8 cellular contexts compared by ENCODE assay signal in the genomic region with DNA sequence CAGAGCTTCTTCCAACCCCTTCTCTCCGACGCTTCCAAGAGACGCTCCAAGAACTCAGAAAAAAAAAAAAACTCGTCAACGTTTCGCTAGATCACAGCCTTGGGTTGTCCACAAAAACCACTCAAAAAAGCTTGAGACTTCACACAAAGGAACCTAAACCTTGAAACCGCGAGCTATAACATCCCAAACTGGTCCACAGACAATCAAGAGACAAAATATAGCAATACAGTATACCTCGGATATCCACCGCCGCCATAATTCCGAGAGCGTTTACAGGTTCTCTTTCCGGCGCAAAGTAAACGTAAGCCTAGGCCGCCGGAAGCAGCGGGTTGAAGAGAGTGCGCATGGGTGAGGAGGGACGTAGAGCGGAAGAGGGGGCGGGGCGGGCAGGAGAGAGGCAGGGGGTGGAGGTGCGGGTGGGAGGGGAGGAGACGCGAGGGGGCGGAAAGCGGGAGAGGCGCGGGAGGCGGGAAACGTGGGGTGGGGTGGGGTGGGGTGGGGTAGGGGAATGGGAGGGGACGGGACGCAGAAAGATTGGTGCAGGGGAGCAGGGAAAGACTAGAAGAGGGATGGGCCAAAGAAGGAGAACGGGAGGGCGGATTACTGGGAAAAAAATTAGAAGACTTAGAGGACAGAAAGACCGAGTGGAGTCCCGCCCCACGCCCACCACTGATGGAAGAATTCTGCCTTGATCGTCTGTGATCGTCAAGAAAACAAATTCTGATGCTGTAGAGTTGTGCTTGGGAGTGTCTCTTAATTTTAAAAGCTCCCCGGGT. TPM values are rescaled to one million over a fixed set of nuclear protein-coding genes. Genes with fewer than 3 reads are reported as not detected.
DNase-seq lines count a peak whose midpoint lies in the region; ATAC-seq and TF ChIP-seq lines count a peak whose summit lies in the region.

A gene with protein sequence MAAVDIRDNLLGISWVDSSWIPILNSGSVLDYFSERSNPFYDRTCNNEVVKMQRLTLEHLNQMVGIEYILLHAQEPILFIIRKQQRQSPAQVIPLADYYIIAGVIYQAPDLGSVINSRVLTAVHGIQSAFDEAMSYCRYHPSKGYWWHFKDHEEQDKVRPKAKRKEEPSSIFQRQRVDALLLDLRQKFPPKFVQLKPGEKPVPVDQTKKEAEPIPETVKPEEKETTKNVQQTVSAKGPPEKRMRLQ (minus strand): TSS at position 274 of the 776 bp plus-strand sequence. CDS start 18 bp downstream, at position 256.

- no peak within 1 kb of the TSS for H2BK5ac ChIP-seq in neuronal stem cell (ENCODE audit: low read length)

- no peak within 1 kb of the TSS for H3K14ac ChIP-seq in neuronal stem cell (ENCODE audit: low read length)

- H3K36me3 ChIP-seq in HEK293 (ENCODE audit: control insufficient read depth in 2 of 2, insufficient read depth in 1 of 2, low read length in 2 of 2) (peaks cover 0 to 19% of the 10 kb centered on the region in 2 experiments; a peak in 2 of 3 replicates), gastroesophageal sphincter (peaks cover 0 to 10% of the 10 kb centered on the region in 2 donors), neuronal stem cell (replicated peaks in 1 of 2; ENCODE audit: control insufficient read depth in 2 of 2, insufficient read depth in 2 of 2, low read length in 2 of 2) (peaks cover 3 to 20% of the 10 kb centered on the region in 2 donors)

- no peak for TF ChIP-seq EP300 in gastroesophageal sphincter (IDR thresholded peaks at IDR 0.05)

- peak; percentile 98 for ATAC-seq in gastroesophageal sphincter

- H3K27me3 ChIP-seq in gastroesophageal sphincter (peaks cover 5% of the 10 kb centered on the region), neuronal stem cell (ENCODE audit: control insufficient read depth in 3 of 3, insufficient read depth in 3 of 3, low read depth in 1 of 3, low read length in 3 of 3) (peaks cover 0 to 8% (median 0%) of the 10 kb centered on the region in 3 experiments)

- H3K27ac ChIP-seq in HEK293 (ENCODE audit: extremely low read depth, low read depth, low read length): 0 out of 2 replicates have a peak within 1 kb of the TSS, but pooled peaks have one; percentile 51
- H3K27ac ChIP-seq in gastroesophageal sphincter: peak within 1 kb of the TSS; percentile 68 to 78 (median 73)
- peak within 1 kb of the TSS; percentile 10 for H3K27ac ChIP-seq in neuronal stem cell (replicated peaks; ENCODE audit: low read length)

- no peak within 1 kb of the TSS for H4K8ac ChIP-seq in neuronal stem cell (ENCODE audit: low read depth, low read length)

- H3K18ac ChIP-seq in neuronal stem cell (ENCODE audit: low read length): no peak within 1 kb of the TSS

- no peaks in the 10 kb centered on the region for H3K79me1 ChIP-seq in neuronal stem cell (ENCODE audit: low read depth, low read length)

- no peak within 1 kb of the TSS for H2BK120ac ChIP-seq in neuronal stem cell (ENCODE audit: low read depth, low read length)

- no peak for TF ChIP-seq POLR2A in gastroesophageal sphincter (IDR thresholded peaks at IDR 0.05)

- H3K4me3 ChIP-seq in HEK293 (ENCODE audit: low read depth, low read length) (peak within 1 kb of the TSS; percentile 93), gastroesophageal sphincter (peak within 1 kb of the TSS; percentile 59 to 99), neuronal stem cell (ENCODE audit: low read length in 2 of 2) (peak within 1 kb of the TSS; percentile 69 to 98)

- no peak within 1 kb of the TSS for H4K91ac ChIP-seq in neuronal stem cell (ENCODE audit: low read depth, low read length, poor library complexity)

- DNase-seq in G401 (ENCODE audit: low spot score): peak; percentile 93
- peak; percentile 89 for DNase-seq in NCI-H1048 (lab: John Stamatoyannopoulos, UW)
- DNase-seq in SK-N-DZ (ENCODE audit: low spot score): peak; percentile 89
- peak; percentile 93 for DNase-seq in activated naive CD4-positive, alpha-beta T cell treated with Interleukin-2 at 50 U/mL for 16 hours
- peak; percentile 87 for DNase-seq in neuronal stem cell (ENCODE audit: low spot score)
- DNase-seq in stromal cell of bone marrow (ENCODE audit: low read depth): peak; percentile 89

- peak within 1 kb of the TSS; percentile 88 for H2AFZ ChIP-seq in neuronal stem cell (ENCODE audit: low read length)

- no peak within 1 kb of the TSS for H2AK5ac ChIP-seq in neuronal stem cell (ENCODE audit: low read depth, low read length)

- no peak within 1 kb of the TSS for H2BK15ac ChIP-seq in neuronal stem cell (ENCODE audit: low read length)

- POLR2A ChIA-PET in HEK293 (lab: Yijun Ruan, JAX): interaction anchor here (0.7 kb wide), 2 partner anchors 41 to 45 kb away, joined by 3 read pairs; partner anchors contain the start of gene TTC9

- peak within 1 kb of the TSS; percentile 63 for H3K4me2 ChIP-seq in neuronal stem cell (ENCODE audit: insufficient read depth, low read length, poor library complexity, severe bottlenecking)

- no peak within 1 kb of the TSS for H3K9ac ChIP-seq in neuronal stem cell (ENCODE audit: low read depth, low read length, poor library complexity)

- WGBS in gastroesophageal sphincter (ENCODE audit: low coverage in 1 of 2), 2 donors: 0 to 2% methylated on average over 8 to 28 of the region's 43 CpGs
- no CpG with 5 or more reads among the region's 43 CpGs for WGBS in neuronal stem cell (ENCODE audit: extremely low coverage in 2 of 2, insufficient read length in 2 of 2, insufficient replicate concordance in 1 of 2), 2 donors

- H3K4ac ChIP-seq in neuronal stem cell (ENCODE audit: low read length): no peak within 1 kb of the TSS

- no peak for TF ChIP-seq CTCF in HEK293 (tag by site-specific recombination; IDR thresholded peaks at IDR 0.05)
- TF ChIP-seq CTCF in gastroesophageal sphincter (IDR thresholded peaks at IDR 0.05): peak in 1 of 4 experiments; percentile 10

- H2BK12ac ChIP-seq in neuronal stem cell (ENCODE audit: low read length): no peak within 1 kb of the TSS

- CTCF ChIA-PET in HEK293 (lab: Yijun Ruan, JAX): interaction anchor here (0.5 kb wide), 1 partner anchor 263 kb away, joined by 3 read pairs; no protein-coding TSS in a partner anchor

- in situ Hi-C loops in G401 (cut with HindIII; ENCODE audit: low sequenced_read_pairs): no loop called here

- H3K9me3 ChIP-seq in HEK293 (ENCODE audit: control insufficient read depth, insufficient read depth, low read depth, low read length): no peaks in the 10 kb centered on the region
- no peaks in the 10 kb centered on the region for H3K9me3 ChIP-seq in gastroesophageal sphincter
- H3K9me3 ChIP-seq in neuronal stem cell (replicated peaks in 1 of 2; ENCODE audit: control insufficient read depth in 2 of 2, insufficient read depth in 1 of 2, low read depth in 1 of 2, low read length in 2 of 2): no peaks in the 10 kb centered on the region

- H3K23ac ChIP-seq in neuronal stem cell (ENCODE audit: low read depth, low read length, poor library complexity): no peak within 1 kb of the TSS

- H3K4me1 ChIP-seq in HEK293 (ENCODE audit: control insufficient read depth, insufficient read depth, low read length) (peaks cover 8% of the 10 kb centered on the region), gastroesophageal sphincter (peaks cover 7 to 21% (median 8%) of the 10 kb centered on the region in 3 donors), neuronal stem cell (ENCODE audit: control insufficient read depth in 2 of 2, insufficient read depth in 1 of 2, low read depth in 1 of 2, low read length in 2 of 2) (peaks cover 2 to 5% of the 10 kb centered on the region in 2 donors)

TF ChIP-seq in HEK293, 187 proteins besides CTCF, POLR2A, EP300 and RAD21 (continues in another document):
- TF ChIP-seq YY2 (tag by site-specific recombination; IDR thresholded peaks at IDR 0.05) (peak; percentile 79; the same call in 1 of the 2 replicates), KLF7 (tag by site-specific recombination; IDR thresholded peaks at IDR 0.05; ENCODE audit: borderline replicate concordance) (no peak), ZNF394 (tag by site-specific recombination; IDR thresholded peaks at IDR 0.05; ENCODE audit: borderline replicate concordance) (no peak; the same call in 1 of the 2 replicates), ZBTB21 (tag by site-specific recombination; IDR thresholded peaks at IDR 0.05) (peak; percentile 52; the same call in 1 of the 2 replicates), ZBTB49 (tag by site-specific recombination; IDR thresholded peaks at IDR 0.05; ENCODE audit: low read depth) (no peak), SP7 (tag by site-specific recombination; IDR thresholded peaks at IDR 0.05) (peak; percentile 31; the same call in 1 of the 2 replicates), SP2 (tag by site-specific recombination; IDR thresholded peaks at IDR 0.05) (peak; percentile 53), ZNF624 (tag by site-specific recombination; IDR thresholded peaks at IDR 0.05) (no peak)

RNA-seq across cellular contexts. Expression of the gene that starts here (rescaled TPM):
- total RNA-seq in G401 (2014; rRNA removed; shearing (Covaris generic)): 41.0 and 71.7 TPM in 2 replicates
- 41.1 and 43.8 TPM in 2 replicates for polyA plus RNA-seq in SK-N-DZ (2014; cell fraction: cytosol; rRNA removed)
- 14.8 and 21.2 TPM in 2 replicates for polyA plus RNA-seq in SK-N-DZ (2014; cell fraction: nucleus; rRNA removed)
- 10 to 100 TPM; 18.2 to 47.9 (median 32.2) TPM for total RNA-seq in gastroesophageal sphincter
- polyA plus RNA-seq in neuronal stem cell (2013, experiment 1 of 2): 35.4 TPM
- polyA plus RNA-seq in neuronal stem cell (2013, experiment 2 of 2): 36.8 TPM

Comparison
In these comparisons a context has a peak if more than half of its experiments do, and no peak if none do; other contexts are left out.
1. Peak in every context shown above with its lines: DNase-seq, ATAC-seq, H3K4me3 ChIP-seq and H3K27ac ChIP-seq.
2. H3K27ac ChIP-seq: peak in every context shown above with its lines; median percentile 73 in gastroesophageal sphincter; 51 in HEK293; 10 in neuronal stem cell.